In the genomic region with DNA sequence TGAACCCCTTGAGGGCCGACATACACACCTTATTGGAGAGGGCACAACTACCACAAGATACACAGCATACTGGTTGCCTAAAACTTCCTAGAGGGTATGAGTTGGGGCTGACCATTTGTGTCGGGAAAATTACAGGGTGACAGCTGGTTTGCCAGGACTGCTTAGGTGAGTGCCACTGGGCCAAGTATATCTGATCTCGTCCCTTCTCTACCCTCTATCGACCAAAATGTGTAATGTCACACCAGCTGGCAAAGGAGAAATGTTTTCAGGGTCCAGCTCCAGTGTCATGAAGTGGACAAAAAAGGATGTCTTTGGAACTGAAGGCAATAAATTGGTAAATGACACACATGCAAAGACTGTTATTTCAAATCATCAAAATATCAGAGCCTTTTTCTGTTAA, we compare ENCODE assay signal across 8 cellular contexts.
DNase-seq lines count a peak whose midpoint lies in the region; ATAC-seq and TF ChIP-seq lines count a peak whose summit lies in the region.

No MANE protein-coding gene starts in this region.

- peaks cover 6% of the 10 kb centered on the region for H3K27me3 ChIP-seq in AG04450 (ENCODE audit: control insufficient read depth, insufficient read depth, low read length)

- ATAC-seq in GM18867 (IDR thresholded peaks at IDR 0.05; ENCODE audit: unreplicated experiment) (peak; percentile 89), HG03159 (IDR thresholded peaks at IDR 0.05; ENCODE audit: unreplicated experiment) (peak; percentile 67), HG02973 (IDR thresholded peaks at IDR 0.05; ENCODE audit: unreplicated experiment) (no peak)

- H3K27ac ChIP-seq in AG04450 (ENCODE audit: low read depth, low read length) = no peak overlapping the region

- POLR2A ChIA-PET in AG04450 (lab: Yijun Ruan, JAX) = no interaction called here

- CTCF ChIA-PET in AG04450 (lab: Charles Lee) = no interaction called here

- TF ChIP-seq CTCF in AG04450 (IDR thresholded peaks at IDR 0.05; ENCODE audit: low read depth, low read length) = peak; percentile 18; the same call in 1 of the 2 replicates

- H3K4me3 ChIP-seq in AG04450 (ENCODE audit: low read depth, low read length) = no peak overlapping the region

- no peaks in the 10 kb centered on the region for H3K9me3 ChIP-seq in AG04450 (ENCODE audit: control insufficient read depth, insufficient read depth, low read length)

- DNase-seq in AG04450 (ENCODE audit: low read depth, low spot score) (no peak), RPMI7951 (ENCODE audit: low read depth) (peak; percentile 21), cerebellum (ENCODE audit: low spot score) (no peak), foreskin melanocyte (no peak), AG08396 (ENCODE audit: low spot score) (no peak)
